ENCODE assay signal across 12 cellular contexts in the genomic region with DNA sequence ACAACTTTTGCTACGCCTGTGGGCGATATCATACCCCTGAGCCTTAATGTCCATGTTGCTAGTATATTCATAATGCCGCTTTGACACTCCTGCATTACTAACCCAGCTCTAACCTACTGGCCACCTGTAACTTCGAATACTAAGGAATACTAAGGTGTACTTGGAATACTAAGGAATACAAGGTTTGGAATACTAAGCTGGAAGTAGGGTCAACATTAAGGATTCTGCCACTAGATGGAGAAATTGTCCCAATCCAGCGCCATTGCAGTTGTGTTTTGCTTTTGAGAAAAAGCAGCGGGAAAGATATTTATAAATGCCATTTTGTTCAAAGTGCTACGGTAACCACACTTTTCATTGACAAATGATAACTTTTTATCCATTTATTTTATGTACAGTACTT. TPM values are rescaled to one million over a fixed set of nuclear protein-coding genes. Genes with fewer than 3 reads are reported as not detected.
DNase-seq lines count a peak whose midpoint lies in the region; ATAC-seq and TF ChIP-seq lines count a peak whose summit lies in the region.
"Had no signal": no experiment of that assay in that cellular context is flagged by ENCODE, and none has a peak within 500 bp of the region (broad histone marks: within the 10 kb centered on the region; RNA-seq: fewer than 3 reads in every experiment).

No MANE protein-coding gene starts in this region.

- TF ChIP-seq CTCF in AG10803 (conservative IDR thresholded peaks at IDR 0.05; ENCODE audit: low read length) (peak; percentile 38), HEK293 (tag by site-specific recombination; IDR thresholded peaks at IDR 0.05) (peak; percentile 27; the same call in 1 of the 2 replicates), WTC11 (IDR thresholded peaks at IDR 0.05) (peak; percentile 18; the same call in 1 of the 2 replicates), lower lobe of right lung (IDR thresholded peaks at IDR 0.05) (peak; percentile 19)

- H3K4me3 ChIP-seq in AG10803 (ENCODE audit: low read length) (no peak overlapping the region), HEK293 (ENCODE audit: low read depth, low read length) (no peak overlapping the region), lower lobe of right lung (no peak overlapping the region)

- H3K27me3 Mint-ChIP-seq in WTC11 (ENCODE audit: low read depth) = peaks cover 16% of the 10 kb centered on the region

- H3K27ac ChIP-seq in HEK293 (ENCODE audit: extremely low read depth, low read depth, low read length) (no peak overlapping the region), lower lobe of right lung (no peak overlapping the region)

- intact Hi-C loops in lower lobe of right lung (cut with DNase I) = no loop called here

- H3K9me3 ChIP-seq in HEK293 (ENCODE audit: control insufficient read depth, insufficient read depth, low read depth, low read length) (no peaks in the 10 kb centered on the region), lower lobe of right lung (no peaks in the 10 kb centered on the region)

- H3K36me3 Mint-ChIP-seq in WTC11 = peaks cover under 1% of the 10 kb centered on the region; the same call in 1 of the 2 replicates

- H3K4me1 ChIP-seq in HEK293 (ENCODE audit: control insufficient read depth, insufficient read depth, low read length) (no peaks in the 10 kb centered on the region), lower lobe of right lung (no peaks in the 10 kb centered on the region)

- no peak overlapping the region for H3K27ac Mint-ChIP-seq in WTC11

- H3K9me3 Mint-ChIP-seq in WTC11 = peaks cover 3% of the 10 kb centered on the region

- POLR2A ChIA-PET in HEK293 (lab: Yijun Ruan, JAX) (interaction anchor here (0.6 to 1.3 kb wide), 2 partner anchors 233 to 244 kb away, joined by 3 read pairs; no protein-coding TSS in a partner anchor), WTC11 (lab: Charles Lee) (no interaction called here)

- no peak overlapping the region for H3K4me3 Mint-ChIP-seq in WTC11

- peaks cover 9% of the 10 kb centered on the region for H3K27me3 ChIP-seq in lower lobe of right lung (ENCODE audit: low read depth)

- peak; percentile 3 for DNase-seq in AG10803 (ENCODE audit: low read depth)
- no peak for DNase-seq in WTC11 (ENCODE audit: low spot score)
- no peak for DNase-seq in lower lobe of right lung
- no peak for DNase-seq in stimulated activated naive CD8-positive, alpha-beta T cell treated with anti-CD3 and anti-CD28 coated beads, Interleukin-15, Interleukin-2, amounts not matched to agents 100 U/mL and 50 U/mL, for 24 hours
- DNase-seq in GM19238 (ENCODE audit: insufficient read length, low spot score) = no peak
- DNase-seq: activated effector memory CD4-positive, alpha-beta T cell treated with anti-CD3 and anti-CD28 coated beads, Interleukin-2, amount 50 U/mL, for 16 hours; NCI-H2029 treated with DMSO at 0.1 percent for 48 hours; right cardiac atrium; T1000 had no signal

- CTCF ChIA-PET in HEK293 (lab: Yijun Ruan, JAX) = interaction anchor here (0.7 to 7.0 kb wide), 30 partner anchors 9 to 546 kb away, joined by 3 to 69 read pairs (median 3); a partner anchor contains a TSS
- CTCF ChIA-PET in WTC11 (lab: Charles Lee) = interaction anchor here (0.8 to 1.6 kb wide), 15 partner anchors 10 to 284 kb away, joined by 3 to 9 read pairs (median 4); a partner anchor contains a TSS

- H3K4me1 Mint-ChIP-seq in WTC11 = no peaks in the 10 kb centered on the region

- ATAC-seq in WTC11 (peak; percentile 64), lower lobe of right lung (no peak), GM21717 (IDR thresholded peaks at IDR 0.05; ENCODE audit: unreplicated experiment) (no peak), HG02884 (IDR thresholded peaks at IDR 0.05; ENCODE audit: unreplicated experiment) (no peak)
- ATAC-seq in stimulated activated naive CD8-positive, alpha-beta T cell treated with anti-CD3 and anti-CD28 coated beads, Interleukin-15, Interleukin-2, amounts not matched to agents 100 U/mL and 50 U/mL, for 24 hours = no peak
- ATAC-seq: right cardiac atrium had no signal

- no peaks in the 10 kb centered on the region for H3K36me3 ChIP-seq in HEK293 (ENCODE audit: control insufficient read depth in 2 of 2, insufficient read depth in 1 of 2, low read length in 2 of 2)
- no peaks in the 10 kb centered on the region for H3K36me3 ChIP-seq in lower lobe of right lung

TF ChIP-seq in HEK293, 187 proteins besides CTCF, POLR2A, EP300 and RAD21:
- TF ChIP-seq ZNF654 (tag by site-specific recombination; IDR thresholded peaks at IDR 0.05; ENCODE audit: low read depth) (peak; percentile 68), IKZF3 (tag by site-specific recombination; IDR thresholded peaks at IDR 0.05) (peak; percentile 46; the same call in 1 of the 2 replicates), MEIS1 (CRISPR knock-in tag; IDR thresholded peaks at IDR 0.05; ENCODE audit: borderline replicate concordance) (no peak)

TF ChIP-seq in WTC11, 78 proteins besides CTCF, POLR2A, EP300 and RAD21:
- TF ChIP-seq ZNF263 (CRISPR knock-in tag; IDR thresholded peaks at IDR 0.05; ENCODE audit: low read depth) = no peak
- no peak for TF ChIP-seq JUN (CRISPR knock-in tag; IDR thresholded peaks at IDR 0.05)
- no peak for TF ChIP-seq FOXP1 (CRISPR knock-in tag; IDR thresholded peaks at IDR 0.05; ENCODE audit: borderline replicate concordance)
- no peak for TF ChIP-seq SMAD3 (CRISPR knock-in tag; IDR thresholded peaks at IDR 0.05; ENCODE audit: borderline replicate concordance)
- TF ChIP-seq, protein P1, sequence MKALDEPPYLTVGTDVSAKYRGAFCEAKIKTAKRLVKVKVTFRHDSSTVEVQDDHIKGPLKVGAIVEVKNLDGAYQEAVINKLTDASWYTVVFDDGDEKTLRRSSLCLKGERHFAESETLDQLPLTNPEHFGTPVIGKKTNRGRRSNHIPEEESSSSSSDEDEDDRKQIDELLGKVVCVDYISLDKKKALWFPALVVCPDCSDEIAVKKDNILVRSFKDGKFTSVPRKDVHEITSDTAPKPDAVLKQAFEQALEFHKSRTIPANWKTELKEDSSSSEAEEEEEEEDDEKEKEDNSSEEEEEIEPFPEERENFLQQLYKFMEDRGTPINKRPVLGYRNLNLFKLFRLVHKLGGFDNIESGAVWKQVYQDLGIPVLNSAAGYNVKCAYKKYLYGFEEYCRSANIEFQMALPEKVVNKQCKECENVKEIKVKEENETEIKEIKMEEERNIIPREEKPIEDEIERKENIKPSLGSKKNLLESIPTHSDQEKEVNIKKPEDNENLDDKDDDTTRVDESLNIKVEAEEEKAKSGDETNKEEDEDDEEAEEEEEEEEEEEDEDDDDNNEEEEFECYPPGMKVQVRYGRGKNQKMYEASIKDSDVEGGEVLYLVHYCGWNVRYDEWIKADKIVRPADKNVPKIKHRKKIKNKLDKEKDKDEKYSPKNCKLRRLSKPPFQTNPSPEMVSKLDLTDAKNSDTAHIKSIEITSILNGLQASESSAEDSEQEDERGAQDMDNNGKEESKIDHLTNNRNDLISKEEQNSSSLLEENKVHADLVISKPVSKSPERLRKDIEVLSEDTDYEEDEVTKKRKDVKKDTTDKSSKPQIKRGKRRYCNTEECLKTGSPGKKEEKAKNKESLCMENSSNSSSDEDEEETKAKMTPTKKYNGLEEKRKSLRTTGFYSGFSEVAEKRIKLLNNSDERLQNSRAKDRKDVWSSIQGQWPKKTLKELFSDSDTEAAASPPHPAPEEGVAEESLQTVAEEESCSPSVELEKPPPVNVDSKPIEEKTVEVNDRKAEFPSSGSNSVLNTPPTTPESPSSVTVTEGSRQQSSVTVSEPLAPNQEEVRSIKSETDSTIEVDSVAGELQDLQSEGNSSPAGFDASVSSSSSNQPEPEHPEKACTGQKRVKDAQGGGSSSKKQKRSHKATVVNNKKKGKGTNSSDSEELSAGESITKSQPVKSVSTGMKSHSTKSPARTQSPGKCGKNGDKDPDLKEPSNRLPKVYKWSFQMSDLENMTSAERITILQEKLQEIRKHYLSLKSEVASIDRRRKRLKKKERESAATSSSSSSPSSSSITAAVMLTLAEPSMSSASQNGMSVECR (CRISPR knock-in tag; IDR thresholded peaks at IDR 0.05; ENCODE audit: borderline replicate concordance) = no peak
- TF ChIP-seq, protein P2, sequence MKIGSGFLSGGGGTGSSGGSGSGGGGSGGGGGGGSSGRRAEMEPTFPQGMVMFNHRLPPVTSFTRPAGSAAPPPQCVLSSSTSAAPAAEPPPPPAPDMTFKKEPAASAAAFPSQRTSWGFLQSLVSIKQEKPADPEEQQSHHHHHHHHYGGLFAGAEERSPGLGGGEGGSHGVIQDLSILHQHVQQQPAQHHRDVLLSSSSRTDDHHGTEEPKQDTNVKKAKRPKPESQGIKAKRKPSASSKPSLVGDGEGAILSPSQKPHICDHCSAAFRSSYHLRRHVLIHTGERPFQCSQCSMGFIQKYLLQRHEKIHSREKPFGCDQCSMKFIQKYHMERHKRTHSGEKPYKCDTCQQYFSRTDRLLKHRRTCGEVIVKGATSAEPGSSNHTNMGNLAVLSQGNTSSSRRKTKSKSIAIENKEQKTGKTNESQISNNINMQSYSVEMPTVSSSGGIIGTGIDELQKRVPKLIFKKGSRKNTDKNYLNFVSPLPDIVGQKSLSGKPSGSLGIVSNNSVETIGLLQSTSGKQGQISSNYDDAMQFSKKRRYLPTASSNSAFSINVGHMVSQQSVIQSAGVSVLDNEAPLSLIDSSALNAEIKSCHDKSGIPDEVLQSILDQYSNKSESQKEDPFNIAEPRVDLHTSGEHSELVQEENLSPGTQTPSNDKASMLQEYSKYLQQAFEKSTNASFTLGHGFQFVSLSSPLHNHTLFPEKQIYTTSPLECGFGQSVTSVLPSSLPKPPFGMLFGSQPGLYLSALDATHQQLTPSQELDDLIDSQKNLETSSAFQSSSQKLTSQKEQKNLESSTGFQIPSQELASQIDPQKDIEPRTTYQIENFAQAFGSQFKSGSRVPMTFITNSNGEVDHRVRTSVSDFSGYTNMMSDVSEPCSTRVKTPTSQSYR (CRISPR knock-in tag; IDR thresholded peaks at IDR 0.05) = no peak
- no peak for TF ChIP-seq SMAD4 (CRISPR knock-in tag; IDR thresholded peaks at IDR 0.05)
- no peak for TF ChIP-seq IRF2 (CRISPR knock-in tag; IDR thresholded peaks at IDR 0.05; ENCODE audit: borderline replicate concordance, low read depth)
- TF ChIP-seq OVOL2 (CRISPR knock-in tag; IDR thresholded peaks at IDR 0.05; ENCODE audit: borderline replicate concordance) = no peak
- no peak for TF ChIP-seq ZNF317 (CRISPR knock-in tag; IDR thresholded peaks at IDR 0.05; ENCODE audit: borderline replicate concordance, low read depth)
- TF ChIP-seq NR1H2 (CRISPR knock-in tag; IDR thresholded peaks at IDR 0.05) = no peak
- TF ChIP-seq NR2C2 (CRISPR knock-in tag; IDR thresholded peaks at IDR 0.05) = no peak
- TF ChIP-seq, protein P3, sequence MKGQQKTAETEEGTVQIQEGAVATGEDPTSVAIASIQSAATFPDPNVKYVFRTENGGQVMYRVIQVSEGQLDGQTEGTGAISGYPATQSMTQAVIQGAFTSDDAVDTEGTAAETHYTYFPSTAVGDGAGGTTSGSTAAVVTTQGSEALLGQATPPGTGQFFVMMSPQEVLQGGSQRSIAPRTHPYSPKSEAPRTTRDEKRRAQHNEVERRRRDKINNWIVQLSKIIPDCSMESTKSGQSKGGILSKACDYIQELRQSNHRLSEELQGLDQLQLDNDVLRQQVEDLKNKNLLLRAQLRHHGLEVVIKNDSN (CRISPR knock-in tag; IDR thresholded peaks at IDR 0.05) = no peak

RNA-seq across cellular contexts. Expression of a gene that starts 10.7 kb away (rescaled TPM):
- total RNA-seq in WTC11 (2021) (0.15 to 0.50 TPM (median 0.21 TPM) in 3 replicates), lower lobe of right lung (not detected)
- total RNA-seq: right cardiac atrium had no signal
